Comparison of ENCODE assay signal across 25 cellular contexts in genomic region chr2:126187665-126188064, GRCh38.
DNase-seq lines count a peak whose midpoint lies in the region; ATAC-seq, FAIRE-seq and TF ChIP-seq lines count a peak whose summit lies in the region.
"Had no signal": no experiment of that assay in that cellular context is flagged by ENCODE, and none has a peak within 500 bp of the region (broad histone marks: within the 10 kb centered on the region; RNA-seq: fewer than 3 reads in every experiment).

No MANE protein-coding gene starts in this region.

- TF ChIP-seq EP300 in gastroesophageal sphincter (IDR thresholded peaks at IDR 0.05), result no peak

- no peak for TF ChIP-seq POLR2A in gastroesophageal sphincter (IDR thresholded peaks at IDR 0.05)

- no peaks in the 10 kb centered on the region for H3K36me3 Mint-ChIP-seq in astrocyte (ENCODE audit: low read depth, unreplicated experiment)
- no peaks in the 10 kb centered on the region for H3K36me3 Mint-ChIP-seq in neural progenitor cell
- H3K36me3 Mint-ChIP-seq: CD8-positive, alpha-beta T cell; IgD-negative memory B cell had no signal

- WGBS in gastroesophageal sphincter (ENCODE audit: low coverage in 1 of 2), 2 donors, result 48 to 60% methylated on average over 4 of the region's 4 CpGs

- H3K4me2 ChIP-seq in astrocyte (ENCODE audit: low read length) (no peak overlapping the region), neural progenitor cell (no peak overlapping the region)
- H3K4me2 ChIP-seq: BLaER1 treated with 17β-estradiol and CSF1 and Interleukin-3, amounts not matched to agents 10 nM and 100 nM had no signal

- H3K27me3 Mint-ChIP-seq in astrocyte (ENCODE audit: low read depth, unreplicated experiment) (no peaks in the 10 kb centered on the region), neural progenitor cell (ENCODE audit: insufficient read depth, low read depth) (peaks cover 12% of the 10 kb centered on the region)
- H3K27me3 Mint-ChIP-seq: IgD-negative memory B cell had no signal

- no peak overlapping the region for H3K4me3 ChIP-seq in AG04450 (ENCODE audit: low read depth, low read length)
- H3K4me3 ChIP-seq in astrocyte (ENCODE audit: insufficient read depth, low read depth, low read length), result no peak overlapping the region
- H3K4me3 ChIP-seq in neural progenitor cell, result no peak overlapping the region
- no peak overlapping the region for H3K4me3 ChIP-seq in gastroesophageal sphincter
- H3K4me3 ChIP-seq: BLaER1 treated with 17β-estradiol and CSF1 and Interleukin-3, amounts not matched to agents 10 nM and 100 nM; Peyer's patch; SJCRH30 had no signal

- H3K4me1 Mint-ChIP-seq in astrocyte (ENCODE audit: low read depth, unreplicated experiment) (peaks cover 22% of the 10 kb centered on the region), neural progenitor cell (peaks cover 7% of the 10 kb centered on the region)
- H3K4me1 Mint-ChIP-seq: IgD-negative memory B cell had no signal

- H4K20me1 ChIP-seq in astrocyte (ENCODE audit: insufficient read depth, low read length) (no peaks in the 10 kb centered on the region), neural progenitor cell (ENCODE audit: low read depth) (no peaks in the 10 kb centered on the region)
- H4K20me1 ChIP-seq: BLaER1 treated with 17β-estradiol and CSF1 and Interleukin-3, amounts not matched to agents 10 nM and 100 nM had no signal

- H3K9ac ChIP-seq in astrocyte (ENCODE audit: low read length) (no peak overlapping the region), neural progenitor cell (no peak overlapping the region)
- H3K9ac ChIP-seq: BLaER1 treated with 17β-estradiol and CSF1 and Interleukin-3, amounts not matched to agents 10 nM and 100 nM had no signal

- no peaks in the 10 kb centered on the region for H3K27me3 ChIP-seq in AG04450 (ENCODE audit: control insufficient read depth, insufficient read depth, low read length)
- H3K27me3 ChIP-seq in astrocyte (ENCODE audit: insufficient read depth, low read length), result no peaks in the 10 kb centered on the region
- H3K27me3 ChIP-seq in neural progenitor cell, result no peaks in the 10 kb centered on the region
- H3K27me3 ChIP-seq in gastroesophageal sphincter, result no peaks in the 10 kb centered on the region
- H3K27me3 ChIP-seq: BLaER1 treated with 17β-estradiol and CSF1 and Interleukin-3, amounts not matched to agents 10 nM and 100 nM; Peyer's patch; SJCRH30 had no signal

- H3K79me2 ChIP-seq in astrocyte (ENCODE audit: insufficient read depth, low read length) (no peaks in the 10 kb centered on the region), neural progenitor cell (ENCODE audit: low read depth) (no peaks in the 10 kb centered on the region)

- TF ChIP-seq CTCF in AG04450 (IDR thresholded peaks at IDR 0.05; ENCODE audit: low read depth, low read length) (no peak), astrocyte (IDR thresholded peaks at IDR 0.05; ENCODE audit: insufficient read depth, low read depth, low read length) (no peak), neural progenitor cell (IDR thresholded peaks at IDR 0.05) (no peak), gastroesophageal sphincter (IDR thresholded peaks at IDR 0.05) (no peak)

- no peaks in the 10 kb centered on the region for H3F3A ChIP-seq in neural progenitor cell (ENCODE audit: low read depth)

- no peak overlapping the region for H3K4me3 Mint-ChIP-seq in astrocyte (ENCODE audit: unreplicated experiment)
- H3K4me3 Mint-ChIP-seq in neural progenitor cell, result no peak overlapping the region
- H3K4me3 Mint-ChIP-seq: CD8-positive, alpha-beta T cell; IgD-negative memory B cell had no signal

- CTCF ChIA-PET in AG04450 (lab: Charles Lee), result no interaction called here

- peak; percentile 0 for DNase-seq in AG04450 (ENCODE audit: low read depth, low spot score)
- no peak for DNase-seq in astrocyte (ENCODE audit: low read depth)
- DNase-seq in hepatic stellate cell (ENCODE audit: low spot score), result peak; percentile 9
- DNase-seq in neural progenitor cell (ENCODE audit: low spot score), result no peak
- DNase-seq in activated naive CD4-positive, alpha-beta T cell (lab: John Stamatoyannopoulos, UW), result no peak
- DNase-seq: ACHN; CD8-positive, alpha-beta T cell; DND-41; GOT3; HCEC 1CT; Karpas-422; NCI-H1694; NCI-H2081; NCI-H446; NCI-H526; Peyer's patch; SJCRH30 had no signal

- no peaks in the 10 kb centered on the region for H3K4me1 ChIP-seq in astrocyte (ENCODE audit: insufficient read depth, low read length)
- H3K4me1 ChIP-seq in neural progenitor cell, result no peaks in the 10 kb centered on the region
- H3K4me1 ChIP-seq in gastroesophageal sphincter, result no peaks in the 10 kb centered on the region
- H3K4me1 ChIP-seq: Peyer's patch, SJCRH30 had no signal

- no peaks in the 10 kb centered on the region for H3K9me3 Mint-ChIP-seq in astrocyte (ENCODE audit: unreplicated experiment)
- peaks cover 2% of the 10 kb centered on the region for H3K9me3 Mint-ChIP-seq in neural progenitor cell
- H3K9me3 Mint-ChIP-seq: CD8-positive, alpha-beta T cell had no signal

- H3K27ac Mint-ChIP-seq in astrocyte (ENCODE audit: unreplicated experiment), result peak overlapping the region; percentile 86
- peak overlapping the region; percentile 60 for H3K27ac Mint-ChIP-seq in neural progenitor cell
- H3K27ac Mint-ChIP-seq: CD8-positive, alpha-beta T cell; IgD-negative memory B cell had no signal

- FAIRE-seq in astrocyte (lab: Jason Lieb, UNC), result no peak
- FAIRE-seq: G401.6, GM12892 had no signal

- H3K9me3 ChIP-seq in AG04450 (ENCODE audit: control insufficient read depth, insufficient read depth, low read length) (peaks cover 10% of the 10 kb centered on the region), astrocyte (ENCODE audit: insufficient read depth, low read depth, low read length) (peaks cover 5% of the 10 kb centered on the region), neural progenitor cell (ENCODE audit: low read depth) (no peaks in the 10 kb centered on the region), gastroesophageal sphincter (no peaks in the 10 kb centered on the region)
- H3K9me3 ChIP-seq: Peyer's patch, SJCRH30 had no signal

- H3K27ac ChIP-seq in AG04450 (ENCODE audit: low read depth, low read length) (no peak overlapping the region), astrocyte (ENCODE audit: low read depth, low read length) (no peak overlapping the region), neural progenitor cell (no peak overlapping the region), gastroesophageal sphincter (no peak overlapping the region)
- H3K27ac ChIP-seq: 22Rv1; BLaER1 treated with 17β-estradiol and CSF1 and Interleukin-3, amounts not matched to agents 10 nM and 100 nM; Peyer's patch; SJCRH30 had no signal

- ATAC-seq in gastroesophageal sphincter (no peak), HG03565 (IDR thresholded peaks at IDR 0.05; ENCODE audit: unreplicated experiment) (no peak), HG02759 (IDR thresholded peaks at IDR 0.05; ENCODE audit: unreplicated experiment) (no peak)
- ATAC-seq: CD8-positive, alpha-beta T cell had no signal

- H3K36me3 ChIP-seq in astrocyte (ENCODE audit: insufficient read depth, low read length), result no peaks in the 10 kb centered on the region
- H3K36me3 ChIP-seq in neural progenitor cell, result no peaks in the 10 kb centered on the region
- H3K36me3 ChIP-seq in gastroesophageal sphincter, result no peaks in the 10 kb centered on the region
- H3K36me3 ChIP-seq: BLaER1 treated with 17β-estradiol and CSF1 and Interleukin-3, amounts not matched to agents 10 nM and 100 nM; Peyer's patch; SJCRH30 had no signal

- POLR2A ChIA-PET in AG04450 (lab: Yijun Ruan, JAX), result no interaction called here

- H2AFZ ChIP-seq in astrocyte (ENCODE audit: low read depth, low read length) (no peak overlapping the region), neural progenitor cell (replicated peaks) (peak overlapping the region; percentile 7)

Comparison
In these comparisons a context has a peak if more than half of its experiments do, and no peak if none do; other contexts are left out.
1. DNase-seq: peak in AG04450 (single experiment) and hepatic stellate cell (single experiment); none in astrocyte (single experiment), neural progenitor cell (single experiment) and activated naive CD4-positive, alpha-beta T cell (0 of 4).